Comparison of ENCODE assay signal across 8 cellular contexts in the genomic region with DNA sequence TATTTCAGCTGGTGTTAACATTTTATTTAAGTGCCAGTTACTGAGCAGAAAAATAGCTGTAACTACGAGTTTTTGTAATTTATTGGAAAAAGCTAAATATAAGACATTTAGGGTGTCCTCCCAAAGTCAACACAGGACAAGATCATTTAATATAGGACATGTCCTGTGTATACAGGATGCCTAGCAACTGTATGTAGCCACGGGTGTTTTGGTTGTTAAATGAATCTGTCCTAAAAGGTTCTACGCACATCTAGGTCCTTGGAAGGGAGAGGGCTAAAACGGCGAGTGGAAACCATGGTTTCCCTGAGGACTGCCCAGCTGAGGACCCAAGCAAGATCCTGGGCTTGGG. TPM values are rescaled to one million over a fixed set of nuclear protein-coding genes. Genes with fewer than 3 reads are reported as not detected.
A peak's percentile ranks its signal among the peaks of the same experiment; 100 is the strongest.
DNase-seq lines count a peak whose midpoint lies in the region; ATAC-seq and TF ChIP-seq lines count a peak whose summit lies in the region.

No MANE protein-coding gene starts in this region.

- intact Hi-C loops in adrenal gland (cut with DNase I), result no loop called here

- H3K36me3 ChIP-seq in adrenal gland (replicated peaks in 1 of 2), result peaks cover 0 to 9% of the 10 kb centered on the region in 2 donors
- peaks cover 4% of the 10 kb centered on the region for H3K36me3 ChIP-seq in thymus (ENCODE audit: control insufficient read depth, insufficient read depth)

- ATAC-seq in GM18502 (IDR thresholded peaks at IDR 0.05; ENCODE audit: poor library complexity, unreplicated experiment), result peak; percentile 30
- ATAC-seq in HG03135 (IDR thresholded peaks at IDR 0.05; ENCODE audit: unreplicated experiment), result peak; percentile 33
- ATAC-seq in left lobe of liver, result peak; percentile 9
- no peak for ATAC-seq in HG03139 (IDR thresholded peaks at IDR 0.05; ENCODE audit: unreplicated experiment)

- no peak for TF ChIP-seq CTCF in adrenal gland (IDR thresholded peaks at IDR 0.05)

- no peak for TF ChIP-seq POLR2A in adrenal gland (IDR thresholded peaks at IDR 0.05)

- no peaks in the 10 kb centered on the region for H3K27me3 ChIP-seq in adrenal gland
- H3K27me3 ChIP-seq in thymus (ENCODE audit: control insufficient read depth, insufficient read depth), result no peaks in the 10 kb centered on the region

- H3K4me3 ChIP-seq in adrenal gland (peak overlapping the region; percentile 82 to 100 (median 90)), thymus (ENCODE audit: low read length) (peak overlapping the region; percentile 73)

- H3K9me3 ChIP-seq in adrenal gland (replicated peaks in 1 of 3), result no peaks in the 10 kb centered on the region
- H3K9me3 ChIP-seq in thymus (ENCODE audit: control insufficient read depth), result no peaks in the 10 kb centered on the region

- no peak for DNase-seq in adrenal gland
- DNase-seq in left lobe of liver (ENCODE audit: low spot score), result no peak
- no peak for DNase-seq in retina
- no peak for DNase-seq in NCI-H345 (lab: John Stamatoyannopoulos, UW)

- WGBS in adrenal gland, 4 donors, result 22 to 31% (median 25%) methylated on average over 5 of the region's 5 CpGs
- 44% methylated on average over 5 of the region's 5 CpGs for WGBS in thymus

- H3K4me1 ChIP-seq in adrenal gland (replicated peaks in 1 of 2) (peaks cover 5 to 12% of the 10 kb centered on the region in 2 donors), thymus (ENCODE audit: control insufficient read depth, insufficient read depth, low read length) (peaks cover 4% of the 10 kb centered on the region)

- H3K27ac ChIP-seq in adrenal gland, result peak overlapping the region in 4 of 5 donors; percentile 79 to 91 (median 84)
- peak overlapping the region; percentile 92 for H3K27ac ChIP-seq in thymus (ENCODE audit: low read depth)

RNA-seq across cellular contexts. Expression of a gene that starts 0.6 kb away (rescaled TPM):
- total RNA-seq in adrenal gland, result 10 to 100 TPM in 6 of 8 donors, 1 to 10 TPM in 2; 9.1 to 22.1 (median 17.5) TPM
- polyA plus RNA-seq in adrenal gland, result 10 to 100 TPM; 15.8 to 30.1 (median 16.7) TPM
- 8.1 TPM for total RNA-seq in left lobe of liver
- 23.2 TPM for polyA plus RNA-seq in thymus

RNA-seq across cellular contexts. Expression of a gene that starts 18.4 kb away (rescaled TPM):
- total RNA-seq in adrenal gland (10 to 100 TPM in 1 of 8 donors, 1 to 10 TPM in 6, under 1 TPM in 1; 0.97 to 10.1 (median 4.2) TPM), left lobe of liver (1.0 TPM)
- polyA plus RNA-seq in adrenal gland (1 to 10 TPM; 1.3 to 2.6 (median 2.5) TPM), thymus (2.6 TPM)

RNA-seq across cellular contexts. Expression of a gene that starts 47.3 kb away (rescaled TPM):
- 10 to 100 TPM in 1 of 8 donors, 1 to 10 TPM in 6, under 1 TPM in 1; 0.79 to 11.0 (median 6.9) TPM for total RNA-seq in adrenal gland
- 1 to 10 TPM in 2 of 3 donors, under 1 TPM in 1; 0.77 to 4.9 (median 1.2) TPM for polyA plus RNA-seq in adrenal gland
- total RNA-seq in left lobe of liver, result 6.1 TPM
- polyA plus RNA-seq in thymus, result 1.3 TPM
